ENCODE assay signal across 34 cellular contexts in the genomic region with DNA sequence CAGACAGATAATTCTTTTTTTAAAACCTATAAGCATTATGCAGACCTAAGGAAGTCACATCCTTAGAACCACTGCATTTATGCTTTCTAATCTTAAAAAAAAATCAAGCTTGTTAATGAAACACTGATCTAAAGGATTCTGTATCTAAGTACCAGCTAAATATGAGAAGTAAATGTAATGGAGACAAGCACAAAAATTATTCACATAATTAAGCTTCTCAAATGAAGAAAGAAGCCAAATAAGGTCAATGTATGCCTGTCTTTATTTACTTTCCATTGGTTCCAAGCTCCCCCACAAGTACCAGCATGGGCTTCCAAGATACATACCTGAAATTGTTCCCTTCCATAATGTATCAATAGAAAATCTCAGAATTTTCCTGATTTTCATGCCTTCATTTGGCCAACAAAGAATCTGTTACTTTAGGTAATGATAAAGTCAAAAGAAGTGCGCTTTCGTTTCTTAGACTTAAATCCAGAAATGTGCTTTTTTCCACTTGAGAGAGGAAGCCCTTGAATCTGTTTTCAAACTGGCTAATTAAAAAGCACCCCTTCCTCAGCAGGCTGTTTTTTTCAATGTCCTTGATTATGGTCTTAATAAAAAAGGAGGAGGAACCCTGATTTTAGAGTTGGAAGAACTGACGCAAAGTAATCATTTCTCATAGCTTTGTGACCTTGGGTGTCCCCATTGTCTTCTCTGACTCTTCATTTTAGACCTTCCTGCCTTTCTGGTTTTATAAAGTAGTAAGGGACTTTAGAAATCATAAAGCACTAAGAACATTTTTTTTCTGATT. TPM values are rescaled to one million over a fixed set of nuclear protein-coding genes. Genes with fewer than 3 reads are reported as not detected.
DNase-seq lines count a peak whose midpoint lies in the region; ATAC-seq, FAIRE-seq and TF ChIP-seq lines count a peak whose summit lies in the region.
"Had no signal": no experiment of that assay in that cellular context is flagged by ENCODE, and none has a peak within 500 bp of the region (broad histone marks: within the 10 kb centered on the region; RNA-seq: fewer than 3 reads in every experiment).

No MANE protein-coding gene starts in this region.

- no peaks in the 10 kb centered on the region for H3K9me3 Mint-ChIP-seq in astrocyte (ENCODE audit: unreplicated experiment)
- no peaks in the 10 kb centered on the region for H3K9me3 Mint-ChIP-seq in CD4-positive, alpha-beta T cell
- H3K9me3 Mint-ChIP-seq: activated CD4-positive, alpha-beta memory T cell treated with anti-CD3 and anti-CD28 coated beads for 36 hours; activated naive CD8-positive, alpha-beta T cell treated with anti-CD3 and anti-CD28 coated beads, Interleukin-2, amount 50 U/mL, for 24 hours; central memory CD8-positive, alpha-beta T cell; dendritic cell treated with granulocyte-macrophage colony-stimulating factor and Interleukin-4, amounts not matched to agents 40 ng/mL and 50 ng/mL, for 4 days had no signal

- no peak for TF ChIP-seq CTCF in 22Rv1 (IDR thresholded peaks at IDR 0.05)
- TF ChIP-seq CTCF in astrocyte (IDR thresholded peaks at IDR 0.05; ENCODE audit: insufficient read depth, low read depth, low read length) = no peak
- no peak for TF ChIP-seq CTCF in hepatocyte (IDR thresholded peaks at IDR 0.05; ENCODE audit: poor library complexity)
- TF ChIP-seq CTCF in prostate gland (IDR thresholded peaks at IDR 0.05) = no peak
- TF ChIP-seq CTCF in CD4-positive, alpha-beta T cell (IDR thresholded peaks at IDR 0.05) = no peak

- no peak for FAIRE-seq in astrocyte (lab: Jason Lieb, UNC)
- FAIRE-seq in small intestine (lab: Jason Lieb, UNC) = no peak
- FAIRE-seq: GM18507, GM19239, H54, HepG2 had no signal

- H3K9me3 ChIP-seq in astrocyte (ENCODE audit: insufficient read depth, low read depth, low read length) (no peaks in the 10 kb centered on the region), hepatocyte (ENCODE audit: low read depth) (no peaks in the 10 kb centered on the region), prostate gland (no peaks in the 10 kb centered on the region), small intestine (ENCODE audit: control insufficient read depth, low read depth) (no peaks in the 10 kb centered on the region)
- no peaks in the 10 kb centered on the region for H3K9me3 ChIP-seq in CD4-positive, alpha-beta T cell (ENCODE audit: control insufficient read depth, low read length)
- H3K9me3 ChIP-seq: psoas muscle, testis had no signal

- H3K4me2 ChIP-seq in astrocyte (ENCODE audit: low read length) (no peak overlapping the region), hepatocyte (peak overlapping the region; percentile 87)

- no peaks in the 10 kb centered on the region for H3K27me3 Mint-ChIP-seq in astrocyte (ENCODE audit: low read depth, unreplicated experiment)
- H3K27me3 Mint-ChIP-seq in CD4-positive, alpha-beta T cell = no peaks in the 10 kb centered on the region
- H3K27me3 Mint-ChIP-seq: activated CD4-positive, alpha-beta memory T cell treated with anti-CD3 and anti-CD28 coated beads for 36 hours; B cell; central memory CD8-positive, alpha-beta T cell; dendritic cell treated with granulocyte-macrophage colony-stimulating factor and Interleukin-4, amounts not matched to agents 40 ng/mL and 50 ng/mL, for 4 days had no signal

- CTCF ChIA-PET in CD4-positive, alpha-beta T cell (lab: Charles Lee) = interaction anchor here (1.4 kb wide), 1 partner anchor 331 kb away, joined by 3 read pairs; no protein-coding TSS in a partner anchor

- DNase-seq in astrocyte (ENCODE audit: low read depth) (peak; percentile 34), hepatocyte (ENCODE audit: low spot score) (no peak), prostate gland (ENCODE audit: low spot score) (no peak), small intestine (no peak), NCI-H1436 treated with DMSO at 0.1 percent for 48 hours (lab: John Stamatoyannopoulos, UW) (no peak)
- DNase-seq in CD4-positive, alpha-beta T cell = no peak
- DNase-seq: activated CD4-positive, alpha-beta memory T cell treated with anti-CD3 and anti-CD28 coated beads for 36 hours; activated CD8-positive, alpha-beta memory T cell treated with anti-CD3 and anti-CD28 coated beads, Interleukin-2, amount 50 U/mL, for 4 hours; activated naive CD4-positive, alpha-beta T cell; activated naive CD8-positive, alpha-beta T cell treated with anti-CD3 and anti-CD28 coated beads, Interleukin-2, amount 50 U/mL, for 24 hours; DMS 273 treated with DMSO at 0.1 percent for 48 hours; EL; immature natural killer cell; Karpas-422; left colon; mesendoderm; NCI-H2107; NCI-H748 treated with DMSO at 0.1 percent for 48 hours; nucleus accumbens; psoas muscle; Right ventricle myocardium superior; stimulated activated naive CD4-positive, alpha-beta T cell; testis had no signal

- no peak for TF ChIP-seq POLR2A in prostate gland (IDR thresholded peaks at IDR 0.05)

- H3K4me3 Mint-ChIP-seq in astrocyte (ENCODE audit: unreplicated experiment) = no peak overlapping the region
- H3K4me3 Mint-ChIP-seq in CD4-positive, alpha-beta T cell = no peak overlapping the region
- H3K4me3 Mint-ChIP-seq: activated CD4-positive, alpha-beta memory T cell treated with anti-CD3 and anti-CD28 coated beads for 36 hours; activated naive CD8-positive, alpha-beta T cell treated with anti-CD3 and anti-CD28 coated beads, Interleukin-2, amount 50 U/mL, for 24 hours; central memory CD8-positive, alpha-beta T cell; dendritic cell treated with granulocyte-macrophage colony-stimulating factor and Interleukin-4, amounts not matched to agents 40 ng/mL and 50 ng/mL, for 4 days; immature natural killer cell had no signal

- H3K4me3 ChIP-seq in astrocyte (ENCODE audit: insufficient read depth, low read depth, low read length) = no peak overlapping the region
- no peak overlapping the region for H3K4me3 ChIP-seq in hepatocyte
- H3K4me3 ChIP-seq in prostate gland = peak overlapping the region; percentile 73 to 78
- peak overlapping the region in 1 of 2 donors; percentile 58 for H3K4me3 ChIP-seq in small intestine (ENCODE audit: low read depth in 1 of 2, low read length in 2 of 2)
- H3K4me3 ChIP-seq: psoas muscle, testis had no signal

- POLR2A ChIA-PET in CD4-positive, alpha-beta T cell (lab: Charles Lee) = no interaction called here

- WGBS in hepatocyte (ENCODE audit: low lambda C conversion rate, missing lambda C conversion rate) = 94% methylated on average over 3 of the region's 3 CpGs
- WGBS in prostate gland = 83% methylated on average over 3 of the region's 3 CpGs
- 92 to 97% (median 93%) methylated on average over 3 of the region's 3 CpGs for WGBS in small intestine, 3 donors

- H3K27ac ChIP-seq in 22Rv1 (peak overlapping the region; percentile 92), astrocyte (ENCODE audit: low read depth, low read length) (no peak overlapping the region), hepatocyte (peak overlapping the region; percentile 86), prostate gland (no peak overlapping the region), small intestine (ENCODE audit: low read depth in 1 of 2, low read length in 1 of 2) (no peak overlapping the region)
- H3K27ac ChIP-seq in CD4-positive, alpha-beta T cell (ENCODE audit: low read depth, low read length) = no peak overlapping the region
- H3K27ac ChIP-seq: psoas muscle had no signal

- peaks cover 12% of the 10 kb centered on the region for H3K4me1 Mint-ChIP-seq in astrocyte (ENCODE audit: low read depth, unreplicated experiment)
- peaks cover 25% of the 10 kb centered on the region for H3K4me1 Mint-ChIP-seq in CD4-positive, alpha-beta T cell (ENCODE audit: low read depth)

- H3K4me1 ChIP-seq in astrocyte (ENCODE audit: insufficient read depth, low read length) (peaks cover 14% of the 10 kb centered on the region), hepatocyte (ENCODE audit: insufficient read depth) (peaks cover 15% of the 10 kb centered on the region), prostate gland (replicated peaks) (no peaks in the 10 kb centered on the region), small intestine (ENCODE audit: control insufficient read depth in 2 of 2, insufficient read depth in 1 of 2, low read depth in 1 of 2, low read length in 1 of 2) (no peaks in the 10 kb centered on the region)
- H3K4me1 ChIP-seq: testis had no signal

- H2AFZ ChIP-seq in astrocyte (ENCODE audit: low read depth, low read length) (no peak overlapping the region), hepatocyte (no peak overlapping the region)

- H3K36me3 ChIP-seq in astrocyte (ENCODE audit: insufficient read depth, low read length) = peaks cover 16% of the 10 kb centered on the region
- peaks cover 10% of the 10 kb centered on the region for H3K36me3 ChIP-seq in hepatocyte (replicated peaks; ENCODE audit: insufficient read depth, low read depth)
- no peaks in the 10 kb centered on the region for H3K36me3 ChIP-seq in prostate gland
- peaks cover 3 to 16% of the 10 kb centered on the region in 2 donors for H3K36me3 ChIP-seq in small intestine (ENCODE audit: control insufficient read depth in 2 of 2, insufficient read depth in 2 of 2, low read length in 2 of 2)

- intact Hi-C loops in prostate gland (cut with DNase I) = loop anchor here (5.0 kb wide), 3 partner anchors 80 to 205 kb away; no protein-coding TSS in a partner anchor
- intact Hi-C loops in CD4-positive, alpha-beta T cell (cut with DNase I, micrococcal nuclease) = loop anchor here in 1 of 2 experiments (5.0 kb wide), 1 partner anchor 1485 kb away; no protein-coding TSS in a partner anchor

- H3K36me3 Mint-ChIP-seq in astrocyte (ENCODE audit: low read depth, unreplicated experiment) = peaks cover 3% of the 10 kb centered on the region
- peaks cover 16% of the 10 kb centered on the region for H3K36me3 Mint-ChIP-seq in CD4-positive, alpha-beta T cell (ENCODE audit: low read depth)

- no peak for ATAC-seq in esophagus mucosa
- no peak for ATAC-seq in CD4-positive, alpha-beta T cell (ENCODE audit: poor library complexity)
- ATAC-seq: activated CD4-positive, CD25-positive, alpha-beta regulatory T cell treated with anti-CD3 and anti-CD28 coated beads, Interleukin-2, amount 50 U/mL, for 24 hours; activated naive CD8-positive, alpha-beta T cell treated with anti-CD3 and anti-CD28 coated beads, Interleukin-2, amount 50 U/mL, for 24 hours; HepG2; left colon; Panc1; psoas muscle had no signal

- H3K79me2 ChIP-seq in astrocyte (ENCODE audit: insufficient read depth, low read length) = peaks cover 17% of the 10 kb centered on the region
- H3K79me2 ChIP-seq in hepatocyte = peaks cover 20% of the 10 kb centered on the region

- no peaks in the 10 kb centered on the region for H3K9me2 ChIP-seq in hepatocyte (replicated peaks; ENCODE audit: insufficient read depth)

- H3K9ac ChIP-seq in astrocyte (ENCODE audit: low read length) = no peak overlapping the region

- H3K27me3 ChIP-seq in astrocyte (ENCODE audit: insufficient read depth, low read length) (no peaks in the 10 kb centered on the region), hepatocyte (no peaks in the 10 kb centered on the region), prostate gland (replicated peaks; ENCODE audit: insufficient read depth) (no peaks in the 10 kb centered on the region), small intestine (ENCODE audit: control insufficient read depth in 2 of 2, insufficient read depth in 2 of 2, low read length in 2 of 2) (no peaks in the 10 kb centered on the region)
- no peaks in the 10 kb centered on the region for H3K27me3 ChIP-seq in CD4-positive, alpha-beta T cell (ENCODE audit: control insufficient read depth, insufficient read depth, low read length)
- H3K27me3 ChIP-seq: testis had no signal

- H3K27ac Mint-ChIP-seq in astrocyte (ENCODE audit: unreplicated experiment) = no peak overlapping the region
- no peak overlapping the region for H3K27ac Mint-ChIP-seq in CD4-positive, alpha-beta T cell
- H3K27ac Mint-ChIP-seq: activated CD4-positive, alpha-beta memory T cell treated with anti-CD3 and anti-CD28 coated beads for 36 hours; activated naive CD8-positive, alpha-beta T cell treated with anti-CD3 and anti-CD28 coated beads, Interleukin-2, amount 50 U/mL, for 24 hours; B cell; immature natural killer cell had no signal

- H4K20me1 ChIP-seq in astrocyte (ENCODE audit: insufficient read depth, low read length) (peaks cover 27% of the 10 kb centered on the region), hepatocyte (ENCODE audit: insufficient read depth, poor library complexity, severe bottlenecking) (peaks cover 14% of the 10 kb centered on the region)

RNA-seq across cellular contexts. Expression of a gene that starts 3.8 kb away (rescaled TPM):
- total RNA-seq in astrocyte = 10.5 and 13.8 TPM in 2 replicates
- 168 and 196 TPM in 2 replicates for total RNA-seq in hepatocyte
- 263 and 283 TPM in 2 replicates for polyA plus RNA-seq in hepatocyte
- 100 to 1,000 TPM in 1 of 2 donors, 10 to 100 TPM in 1; 70.2 to 129 TPM for total RNA-seq in prostate gland
- 10.8 TPM for total RNA-seq in esophagus mucosa
- 100 to 1,000 TPM; 100 to 573 (median 553) TPM for polyA plus RNA-seq in small intestine
- total RNA-seq in CD4-positive, alpha-beta T cell = 100 to 1,000 TPM; 142 to 155 TPM

Comparison
In these comparisons a context has a peak if more than half of its experiments do, and no peak if none do; other contexts are left out.
1. H3K27ac ChIP-seq: peak in 22Rv1 (single experiment) and hepatocyte (single experiment); none in astrocyte (single experiment), prostate gland (0 of 2), small intestine (0 of 2) and CD4-positive, alpha-beta T cell (single experiment).
2. H3K4me3 ChIP-seq: peak in prostate gland (2 of 2); none in astrocyte (single experiment) and hepatocyte (single experiment).